Comparison of ENCODE assay signal across 17 cellular contexts in the genomic region with DNA sequence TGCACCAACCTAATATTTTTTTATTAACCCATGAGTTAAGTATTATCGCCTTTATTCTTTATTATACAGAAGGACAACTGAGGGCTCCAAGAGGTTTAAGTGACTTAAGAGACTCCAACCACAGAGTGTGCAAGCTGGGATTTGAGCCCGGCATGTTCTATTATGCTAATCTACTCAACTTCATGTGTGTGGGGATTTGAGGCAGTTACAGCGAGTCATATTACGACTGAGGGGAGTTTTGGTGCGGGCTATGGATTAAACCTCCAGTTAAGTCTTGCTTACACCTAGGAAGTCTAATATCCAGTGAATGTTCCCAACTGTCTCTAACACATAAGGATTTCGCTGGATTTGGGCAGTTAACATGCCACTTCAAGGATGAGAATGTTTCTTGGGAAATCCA.
"Had no signal": no experiment of that assay in that cellular context is flagged by ENCODE, and none has a peak within 500 bp of the region (broad histone marks: within the 10 kb centered on the region; RNA-seq: fewer than 3 reads in every experiment).

No MANE protein-coding gene starts in this region.

- H3K36me3 ChIP-seq: lower lobe of right lung, neutrophil, upper lobe of right lung had no signal

- H3K9me3 Mint-ChIP-seq: natural killer cell had no signal

- H3K36me3 Mint-ChIP-seq: activated naive CD8-positive, alpha-beta T cell treated with anti-CD3 and anti-CD28 coated beads for 36 hours; natural killer cell had no signal

- H3K4me1 Mint-ChIP-seq: activated naive CD8-positive, alpha-beta T cell treated with anti-CD3 and anti-CD28 coated beads for 36 hours; natural killer cell had no signal

- H3K27me3 ChIP-seq: body of pancreas, neutrophil, upper lobe of right lung had no signal

- H3K27ac Mint-ChIP-seq: activated naive CD8-positive, alpha-beta T cell treated with anti-CD3 and anti-CD28 coated beads for 36 hours; activated T-helper 1 cell treated with anti-CD3 and anti-CD28 coated beads, Interleukin-12 subunit alpha, Interleukin-12 subunit beta, Interleukin-2, Interleukin-4 antibody, amounts not matched to agents 30 ng/mL and 10 ng/mL and 1 ng/mL, durations not matched to agents 14 hours and 24 hours and 36 hours; effector memory CD8-positive, alpha-beta T cell; natural killer cell had no signal

- H3K4me3 ChIP-seq: body of pancreas, lower lobe of right lung, upper lobe of right lung had no signal

- ATAC-seq: body of pancreas; effector memory CD8-positive, alpha-beta T cell; lower lobe of right lung; natural killer cell; sciatic nerve; upper lobe of right lung had no signal

- H3K4me3 Mint-ChIP-seq: activated naive CD8-positive, alpha-beta T cell treated with anti-CD3 and anti-CD28 coated beads for 36 hours; activated T-helper 1 cell treated with anti-CD3 and anti-CD28 coated beads, Interleukin-12 subunit alpha, Interleukin-12 subunit beta, Interleukin-2, Interleukin-4 antibody, amounts not matched to agents 30 ng/mL and 10 ng/mL and 1 ng/mL, durations not matched to agents 14 hours and 24 hours and 36 hours; effector memory CD8-positive, alpha-beta T cell; natural killer cell had no signal

- H3K4me1 ChIP-seq: body of pancreas, lower lobe of right lung, upper lobe of right lung had no signal

- H3K9me3 ChIP-seq: body of pancreas, neutrophil, upper lobe of right lung had no signal

- H3K27ac ChIP-seq: body of pancreas, lower lobe of right lung, neutrophil, upper lobe of right lung had no signal

- DNase-seq: activated CD4-positive, alpha-beta T cell treated with anti-CD3 and anti-CD28 coated beads, Interleukin-2, amount 50 U/mL, for 4 hours; activated naive CD8-positive, alpha-beta T cell treated with anti-CD3 and anti-CD28 coated beads for 36 hours; amniotic stem cell; body of pancreas; effector memory CD8-positive, alpha-beta T cell; glutamatergic neuron; hypothalamus; islet precursor cell; lower lobe of right lung; natural killer cell; stimulated activated CD8-positive, alpha-beta memory T cell treated with anti-CD3 and anti-CD28 coated beads, Interleukin-4, amount 100 ng/mL, for 48 hours; stimulated activated naive CD4-positive, alpha-beta T cell; T-helper 2 cell; upper lobe of right lung had no signal
